In genomic region chr18:51151185-51151567, GRCh38 we compare ENCODE assay signal across 1 cellular context.
TF ChIP-seq lines count a peak whose summit lies in the region.

No MANE protein-coding gene starts in this region.

TF ChIP-seq in H1, 55 proteins besides CTCF, POLR2A, EP300 and RAD21:
- TF ChIP-seq E2F6 (IDR thresholded peaks at IDR 0.05), result no peak
- no peak for TF ChIP-seq TEAD4 (IDR thresholded peaks at IDR 0.05; ENCODE audit: low read depth, low read length)
- no peak for TF ChIP-seq NRF1 (IDR thresholded peaks at IDR 0.05; ENCODE audit: low read depth, low read length)
- no peak for TF ChIP-seq SIN3A (conservative IDR thresholded peaks at IDR 0.05 in 1 of 2, IDR thresholded peaks at IDR 0.05 in 1 of 2; ENCODE audit: low read depth in 1 of 2, low read length in 2 of 2)
- no peak for TF ChIP-seq HDAC2 (IDR thresholded peaks at IDR 0.05; ENCODE audit: borderline replicate concordance in 1 of 2, low read depth in 2 of 2, low read length in 2 of 2)
- no peak for TF ChIP-seq MAX (IDR thresholded peaks at IDR 0.05)
- TF ChIP-seq CBX5 (IDR thresholded peaks at IDR 0.05; ENCODE audit: low read depth, low read length), result no peak
- no peak for TF ChIP-seq POU5F1 (IDR thresholded peaks at IDR 0.05; ENCODE audit: low read depth, low read length)
- no peak for TF ChIP-seq KDM4A (IDR thresholded peaks at IDR 0.05; ENCODE audit: low read depth, low read length, severe bottlenecking)
- TF ChIP-seq CEBPB (IDR thresholded peaks at IDR 0.05; ENCODE audit: low read depth, low read length), result no peak
- TF ChIP-seq SAP30 (IDR thresholded peaks at IDR 0.05; ENCODE audit: insufficient read depth, insufficient replicate concordance, low read length), result no peak
- TF ChIP-seq EGR1 (IDR thresholded peaks at IDR 0.05; ENCODE audit: borderline replicate concordance, low read depth, low read length), result no peak
- TF ChIP-seq ATF2 (IDR thresholded peaks at IDR 0.05; ENCODE audit: low read length), result no peak
- no peak for TF ChIP-seq TAF1 (IDR thresholded peaks at IDR 0.05; ENCODE audit: low read depth, low read length)
